In the genomic region with DNA sequence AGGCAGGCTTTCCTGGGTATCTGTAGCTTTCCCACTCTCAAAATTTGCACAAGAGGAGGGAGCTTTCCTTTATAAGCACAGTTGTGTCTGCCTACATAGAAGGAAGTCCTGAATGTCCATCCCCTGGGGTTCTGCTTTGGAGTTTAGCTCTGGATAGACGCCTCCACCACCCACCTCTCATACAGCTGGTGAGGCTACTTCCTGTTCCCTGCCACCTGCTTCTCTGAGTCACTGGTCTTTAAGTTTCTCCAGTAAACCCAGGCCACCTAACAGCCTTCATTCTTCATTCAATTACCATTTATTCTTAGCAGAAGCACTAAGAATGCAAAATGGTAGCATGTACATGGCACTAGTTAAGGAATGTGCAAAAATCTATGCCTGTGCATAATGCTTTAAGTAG, we compare ENCODE assay signal across 30 cellular contexts.
DNase-seq lines count a peak whose midpoint lies in the region; ATAC-seq and TF ChIP-seq lines count a peak whose summit lies in the region.
"Had no signal": no experiment of that assay in that cellular context is flagged by ENCODE, and none has a peak within 500 bp of the region (broad histone marks: within the 10 kb centered on the region; RNA-seq: fewer than 3 reads in every experiment).

No MANE protein-coding gene starts in this region.

- no CpG with 5 or more reads among the region's 1 CpG for WGBS in neuronal stem cell (ENCODE audit: extremely low coverage in 2 of 2, insufficient read length in 2 of 2, insufficient replicate concordance in 1 of 2), 2 donors
- 60% methylated on average over 1 of the region's 1 CpG for WGBS in prostate gland

- H3K36me3 ChIP-seq in neuronal stem cell (replicated peaks in 1 of 2; ENCODE audit: control insufficient read depth in 2 of 2, insufficient read depth in 2 of 2, low read length in 2 of 2), result no peaks in the 10 kb centered on the region
- no peaks in the 10 kb centered on the region for H3K36me3 ChIP-seq in prostate gland
- H3K36me3 ChIP-seq: BLaER1 treated with 17β-estradiol and CSF1 and Interleukin-3, amounts not matched to agents 10 nM and 100 nM; left ventricle myocardium inferior; right lobe of liver; stomach; thyroid gland had no signal

- no peak for TF ChIP-seq CTCF in prostate gland (IDR thresholded peaks at IDR 0.05)

- no peaks in the 10 kb centered on the region for H3K79me1 ChIP-seq in neuronal stem cell (ENCODE audit: low read depth, low read length)

- no peak overlapping the region for H2BK15ac ChIP-seq in neuronal stem cell (ENCODE audit: low read length)

- no peak overlapping the region for H3K18ac ChIP-seq in neuronal stem cell (ENCODE audit: low read length)

- H3K9ac ChIP-seq in neuronal stem cell (ENCODE audit: low read depth, low read length, poor library complexity), result no peak overlapping the region
- H3K9ac ChIP-seq: BLaER1 treated with 17β-estradiol and CSF1 and Interleukin-3, amounts not matched to agents 10 nM and 100 nM had no signal

- H4K91ac ChIP-seq in neuronal stem cell (ENCODE audit: low read depth, low read length, poor library complexity), result no peak overlapping the region

- no peak overlapping the region for H2AK5ac ChIP-seq in neuronal stem cell (ENCODE audit: low read depth, low read length)

- no peak overlapping the region for H2BK5ac ChIP-seq in neuronal stem cell (ENCODE audit: low read length)

- no peak overlapping the region for H2BK12ac ChIP-seq in neuronal stem cell (ENCODE audit: low read length)

- no peak overlapping the region for H3K4ac ChIP-seq in neuronal stem cell (ENCODE audit: low read length)

- no peak overlapping the region for H3K23ac ChIP-seq in neuronal stem cell (ENCODE audit: low read depth, low read length, poor library complexity)

- no peak for ATAC-seq in GM21423 (IDR thresholded peaks at IDR 0.05; ENCODE audit: unreplicated experiment)
- ATAC-seq: body of pancreas, esophagus mucosa, HepG2, right lobe of liver had no signal

- peak; percentile 82 for DNase-seq in DMS53 (lab: John Stamatoyannopoulos, UW)
- peak; percentile 52 for DNase-seq in LHCN-M2 (ENCODE audit: low read depth)
- DNase-seq in OCI-M1 (lab: John Stamatoyannopoulos, UW), result peak; percentile 3
- DNase-seq in neuronal stem cell (ENCODE audit: low spot score), result no peak
- DNase-seq in T-helper 9 cell, result no peak
- DNase-seq in prostate gland (ENCODE audit: low spot score), result no peak
- DNase-seq: activated CD4-positive, alpha-beta memory T cell treated with anti-CD3 and anti-CD28 coated beads, Interleukin-2, amount 10 ng/mL, durations not matched to agents 7 days and 5 days; activated naive CD4-positive, alpha-beta T cell treated with anti-CD3 and anti-CD28 coated beads, Interleukin-2, amount 50 U/mL, for 16 hours; body of pancreas; endodermal cell; H9; head of caudate nucleus; islet precursor cell; Karpas-422; left ventricle myocardium inferior; mesendoderm; NCI-H1048; NCI-H1694 treated with DMSO at 0.1 percent for 48 hours; NCI-H2171 treated with DMSO at 0.1 percent for 48 hours; NCI-H524 treated with DMSO at 0.1 percent for 48 hours; right lobe of liver; stimulated activated CD4-positive, alpha-beta T cell treated with anti-CD3 and anti-CD28 coated beads, Interleukin-12 subunit alpha, Interleukin-12 subunit beta, amount 100 ng/mL, for 4 hours; stimulated activated CD4-positive, alpha-beta T cell treated with anti-CD3 and anti-CD28 coated beads, Interleukin-4, amount 100 ng/mL, for 1 hour; stomach; SW 1271; thyroid gland had no signal

- H3K4me2 ChIP-seq in neuronal stem cell (ENCODE audit: insufficient read depth, low read length, poor library complexity, severe bottlenecking), result no peak overlapping the region

- H3K4me1 ChIP-seq in neuronal stem cell (ENCODE audit: control insufficient read depth in 2 of 2, insufficient read depth in 1 of 2, low read depth in 1 of 2, low read length in 2 of 2) (peaks cover 2% of the 10 kb centered on the region in 2 donors), prostate gland (replicated peaks) (no peaks in the 10 kb centered on the region)
- H3K4me1 ChIP-seq: body of pancreas, left ventricle myocardium inferior, right lobe of liver, stomach, thyroid gland had no signal

- H2BK120ac ChIP-seq in neuronal stem cell (ENCODE audit: low read depth, low read length), result no peak overlapping the region

- H3K27ac ChIP-seq in neuronal stem cell (replicated peaks; ENCODE audit: low read length) (no peak overlapping the region), prostate gland (no peak overlapping the region)
- H3K27ac ChIP-seq: BLaER1 treated with 17β-estradiol and CSF1 and Interleukin-3, amounts not matched to agents 10 nM and 100 nM; body of pancreas; left ventricle myocardium inferior; right lobe of liver; stomach; thyroid gland had no signal

- intact Hi-C loops in prostate gland (cut with DNase I), result no loop called here

- H3K27me3 ChIP-seq in neuronal stem cell (ENCODE audit: control insufficient read depth in 3 of 3, insufficient read depth in 3 of 3, low read depth in 1 of 3, low read length in 3 of 3) (no peaks in the 10 kb centered on the region), prostate gland (replicated peaks; ENCODE audit: insufficient read depth) (no peaks in the 10 kb centered on the region)
- H3K27me3 ChIP-seq: BLaER1 treated with 17β-estradiol and CSF1 and Interleukin-3, amounts not matched to agents 10 nM and 100 nM; body of pancreas; right lobe of liver; stomach; thyroid gland had no signal

- H4K8ac ChIP-seq in neuronal stem cell (ENCODE audit: low read depth, low read length), result no peak overlapping the region

- H2AFZ ChIP-seq in neuronal stem cell (ENCODE audit: low read length), result peak overlapping the region; percentile 66

- no peak for TF ChIP-seq POLR2A in prostate gland (IDR thresholded peaks at IDR 0.05)

- H3K9me3 ChIP-seq in neuronal stem cell (replicated peaks in 1 of 2; ENCODE audit: control insufficient read depth in 2 of 2, insufficient read depth in 1 of 2, low read depth in 1 of 2, low read length in 2 of 2) (no peaks in the 10 kb centered on the region), prostate gland (no peaks in the 10 kb centered on the region)
- H3K9me3 ChIP-seq: BLaER1 treated with 17β-estradiol and CSF1 and Interleukin-3, amounts not matched to agents 10 nM and 100 nM; body of pancreas; left ventricle myocardium inferior; right lobe of liver; stomach; thyroid gland had no signal

- H3K4me3 ChIP-seq in neuronal stem cell (ENCODE audit: low read length in 2 of 2) (no peak overlapping the region), prostate gland (no peak overlapping the region)
- H3K4me3 ChIP-seq: BLaER1 treated with 17β-estradiol and CSF1 and Interleukin-3, amounts not matched to agents 10 nM and 100 nM; body of pancreas; left ventricle myocardium inferior; right lobe of liver; stomach; thyroid gland had no signal

- no peak overlapping the region for H3K14ac ChIP-seq in neuronal stem cell (ENCODE audit: low read length)

Comparison
In these comparisons a context has a peak if more than half of its experiments do, and no peak if none do; other contexts are left out.
1. DNase-seq: peak in DMS53 (single experiment), LHCN-M2 (single experiment) and OCI-M1 (single experiment); none in neuronal stem cell (single experiment), T-helper 9 cell (single experiment) and prostate gland (single experiment).